ENCODE assay signal across 29 cellular contexts in the genomic region with DNA sequence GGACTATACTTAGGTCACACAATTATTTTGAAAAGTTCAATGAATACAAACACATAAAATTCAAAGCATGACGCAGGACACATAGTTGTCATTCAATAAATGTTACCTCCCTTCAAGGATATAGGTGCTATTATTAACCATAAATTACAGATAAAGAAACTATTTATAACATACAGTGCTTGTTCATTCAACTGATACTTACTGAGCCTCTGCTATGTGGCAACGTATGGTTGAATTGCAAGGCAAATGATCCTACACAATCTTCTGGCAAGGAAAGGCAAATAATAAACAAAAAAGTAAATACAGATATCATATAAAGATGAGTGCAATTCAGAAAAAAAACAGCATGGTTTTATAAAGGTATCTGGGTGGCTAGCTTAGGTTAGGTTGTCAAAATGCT.
"Had no signal": no experiment of that assay in that cellular context is flagged by ENCODE, and none has a peak within 500 bp of the region (broad histone marks: within the 10 kb centered on the region; RNA-seq: fewer than 3 reads in every experiment).

No MANE protein-coding gene starts in this region.

- H3K4me3 ChIP-seq: colonic mucosa, coronary artery, dorsolateral prefrontal cortex, esophagus muscularis mucosa, esophagus squamous epithelium, gastrocnemius medialis, gastroesophageal sphincter, heart left ventricle, heart right ventricle had no signal

- ATAC-seq: effector memory CD8-positive, alpha-beta T cell; esophagus mucosa; foreskin keratinocyte; gastrocnemius medialis; gastroesophageal sphincter; heart left ventricle; heart right ventricle had no signal

- H3K27ac Mint-ChIP-seq: dendritic cell treated with granulocyte-macrophage colony-stimulating factor and Interleukin-4, amounts not matched to agents 40 ng/mL and 50 ng/mL, for 4 days; effector memory CD8-positive, alpha-beta T cell; endodermal cell had no signal

- H3K4me3 Mint-ChIP-seq: dendritic cell treated with granulocyte-macrophage colony-stimulating factor and Interleukin-4, amounts not matched to agents 40 ng/mL and 50 ng/mL, for 4 days; effector memory CD8-positive, alpha-beta T cell; endodermal cell had no signal

- H3K36me3 ChIP-seq: colonic mucosa, esophagus squamous epithelium, gastrocnemius medialis, heart left ventricle, heart right ventricle had no signal

- H3K9me3 Mint-ChIP-seq: endodermal cell had no signal

- H3K27me3 Mint-ChIP-seq: dendritic cell treated with granulocyte-macrophage colony-stimulating factor and Interleukin-4, amounts not matched to agents 40 ng/mL and 50 ng/mL, for 4 days; effector memory CD8-positive, alpha-beta T cell had no signal

- H3K4me1 ChIP-seq: colonic mucosa, esophagus squamous epithelium, foreskin keratinocyte, gastrocnemius medialis, heart left ventricle, heart right ventricle had no signal

- H3K4me1 Mint-ChIP-seq: endodermal cell had no signal

- DNase-seq: colonic mucosa; cortex of kidney; dermis blood vessel endothelial cell; dorsolateral prefrontal cortex; effector CD4-positive, alpha-beta T cell; effector CD8-positive, alpha-beta T cell; effector memory CD4-positive, alpha-beta T cell; effector memory CD8-positive, alpha-beta T cell; endodermal cell; erythroblast; esophagus squamous epithelium; foreskin fibroblast; foreskin keratinocyte; foreskin melanocyte; gastrocnemius medialis; glutamatergic neuron; head of caudate nucleus; heart left ventricle; heart right ventricle had no signal

- H3K9me3 ChIP-seq: colonic mucosa, esophagus muscularis mucosa, esophagus squamous epithelium, gastrocnemius medialis, gastroesophageal sphincter, heart left ventricle had no signal

- H3K27ac ChIP-seq: colonic mucosa, coronary artery, dorsolateral prefrontal cortex, epithelial cell of prostate, esophagus muscularis mucosa, esophagus squamous epithelium, foreskin keratinocyte, gastrocnemius medialis, gastroesophageal sphincter, heart left ventricle, heart right ventricle had no signal

- FAIRE-seq: colon, endometrium, endothelial cell of umbilical vein, frontal cortex had no signal

- H3K27me3 ChIP-seq: colonic mucosa, dorsolateral prefrontal cortex, esophagus muscularis mucosa, esophagus squamous epithelium, foreskin keratinocyte, gastrocnemius medialis, gastroesophageal sphincter, heart left ventricle, heart right ventricle had no signal
